1 cellular context compared by ENCODE assay signal in the genomic region with DNA sequence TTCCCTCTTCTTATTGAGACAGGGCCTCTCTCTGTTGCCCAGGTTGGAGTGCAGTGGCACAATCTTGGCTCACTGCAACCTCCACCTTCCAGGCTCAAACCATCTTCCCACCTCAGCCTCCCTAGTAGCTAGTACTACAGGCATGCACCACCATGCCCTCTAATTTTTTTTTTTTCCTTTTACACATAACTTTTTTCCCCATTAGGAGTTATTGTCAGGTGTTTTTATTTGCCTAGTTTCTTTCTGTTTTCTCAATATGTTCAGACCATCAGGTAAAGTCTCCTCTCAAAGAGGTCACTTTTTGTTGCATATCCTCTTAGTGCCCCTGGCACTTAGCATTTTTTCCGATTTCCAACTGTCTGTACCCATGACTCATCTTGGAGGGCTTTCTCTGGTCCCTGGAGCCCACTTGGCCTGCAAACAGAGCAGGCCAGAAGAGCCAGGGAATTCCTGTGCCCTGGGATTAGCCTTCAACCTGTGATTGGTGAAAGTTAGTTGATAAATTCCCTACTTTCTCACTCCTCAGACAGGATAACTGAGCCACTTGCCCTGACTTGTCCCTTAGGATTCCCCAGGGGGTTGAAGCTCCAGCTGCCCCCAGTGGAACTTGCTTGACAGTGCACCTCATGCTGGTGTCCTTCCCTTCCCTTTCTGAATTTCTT.
A peak's percentile ranks its signal among the peaks of the same experiment; 100 is the strongest.
TF ChIP-seq lines count a peak whose summit lies in the region.

No MANE protein-coding gene starts in this region.

TF ChIP-seq in HEK293, 187 proteins besides CTCF, POLR2A, EP300 and RAD21 (continued from another document and continues in another):
- TF ChIP-seq ZNF518A (tag by site-specific recombination; conservative IDR thresholded peaks at IDR 0.05; ENCODE audit: low read depth): peak; percentile 15; the same call in 1 of the 2 replicates
- TF ChIP-seq MEIS1 (CRISPR knock-in tag; IDR thresholded peaks at IDR 0.05; ENCODE audit: borderline replicate concordance): no peak
- TF ChIP-seq ZNF19 (tag by site-specific recombination; IDR thresholded peaks at IDR 0.05; ENCODE audit: low read depth): no peak
- no peak for TF ChIP-seq TSHZ1 (tag by site-specific recombination; IDR thresholded peaks at IDR 0.05; ENCODE audit: borderline replicate concordance)
- TF ChIP-seq GLI2 (tag by site-specific recombination; IDR thresholded peaks at IDR 0.05; ENCODE audit: borderline replicate concordance, low read depth): no peak
- TF ChIP-seq ZNF792 (tag by site-specific recombination; IDR thresholded peaks at IDR 0.05): no peak
- no peak for TF ChIP-seq HOXD13 (CRISPR knock-in tag; IDR thresholded peaks at IDR 0.05; ENCODE audit: borderline replicate concordance)
- 0 out of 2 replicates have a peak, but pooled peaks have one; percentile 58 for TF ChIP-seq ZNF843 (tag by site-specific recombination; IDR thresholded peaks at IDR 0.05)
- TF ChIP-seq, protein P1, sequence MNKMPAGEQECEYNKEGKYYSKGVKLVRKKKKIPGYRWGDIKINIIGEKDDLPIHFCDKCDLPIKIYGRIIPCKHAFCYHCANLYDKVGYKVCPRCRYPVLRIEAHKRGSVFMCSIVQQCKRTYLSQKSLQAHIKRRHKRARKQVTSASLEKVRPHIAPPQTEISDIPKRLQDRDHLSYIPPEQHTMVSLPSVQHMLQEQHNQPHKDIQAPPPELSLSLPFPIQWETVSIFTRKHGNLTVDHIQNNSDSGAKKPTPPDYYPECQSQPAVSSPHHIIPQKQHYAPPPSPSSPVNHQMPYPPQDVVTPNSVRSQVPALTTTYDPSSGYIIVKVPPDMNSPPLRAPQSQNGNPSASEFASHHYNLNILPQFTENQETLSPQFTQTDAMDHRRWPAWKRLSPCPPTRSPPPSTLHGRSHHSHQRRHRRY (tag by site-specific recombination; IDR thresholded peaks at IDR 0.05): no peak
- TF ChIP-seq ZNF610 (tag by site-specific recombination; IDR thresholded peaks at IDR 0.05; ENCODE audit: borderline replicate concordance): no peak
- no peak for TF ChIP-seq ZNF214 (tag by site-specific recombination; IDR thresholded peaks at IDR 0.05; ENCODE audit: borderline replicate concordance)
- TF ChIP-seq RBAK (tag by site-specific recombination; IDR thresholded peaks at IDR 0.05): no peak
- TF ChIP-seq ZNF324 (tag by site-specific recombination; IDR thresholded peaks at IDR 0.05): peak; percentile 51; the same call in 1 of the 2 replicates
- no peak for TF ChIP-seq ZFP37 (tag by site-specific recombination; IDR thresholded peaks at IDR 0.05)
- no peak for TF ChIP-seq ZNF138 (tag by site-specific recombination; IDR thresholded peaks at IDR 0.05; ENCODE audit: borderline replicate concordance)
- no peak for TF ChIP-seq ZFHX2 (tag by site-specific recombination; conservative IDR thresholded peaks at IDR 0.05)
- TF ChIP-seq ZNF121 (tag by site-specific recombination; IDR thresholded peaks at IDR 0.05): no peak
- TF ChIP-seq ZNF26 (tag by site-specific recombination; IDR thresholded peaks at IDR 0.05): no peak
- TF ChIP-seq ZNF785 (tag by site-specific recombination; IDR thresholded peaks at IDR 0.05): no peak
- TF ChIP-seq HOXC10 (CRISPR knock-in tag; IDR thresholded peaks at IDR 0.05): no peak
- no peak for TF ChIP-seq ZNF433 (tag by site-specific recombination; IDR thresholded peaks at IDR 0.05; ENCODE audit: low read depth)
- no peak for TF ChIP-seq ZNF169 (tag by site-specific recombination; IDR thresholded peaks at IDR 0.05)
- peak; percentile 90 for TF ChIP-seq IKZF3 (tag by site-specific recombination; IDR thresholded peaks at IDR 0.05)
- TF ChIP-seq ZNF391 (tag by site-specific recombination; IDR thresholded peaks at IDR 0.05; ENCODE audit: borderline replicate concordance, low read depth): peak; percentile 50; the same call in 1 of the 2 replicates
- TF ChIP-seq SP2 (tag by site-specific recombination; IDR thresholded peaks at IDR 0.05): peak; percentile 20; the same call in 1 of the 2 replicates
- TF ChIP-seq ZNF157 (tag by site-specific recombination; IDR thresholded peaks at IDR 0.05): no peak
- TF ChIP-seq ZNF658 (tag by site-specific recombination; IDR thresholded peaks at IDR 0.05): no peak
- TF ChIP-seq MZF1 (tag by site-specific recombination; IDR thresholded peaks at IDR 0.05; ENCODE audit: borderline replicate concordance): peak; percentile 86
- no peak for TF ChIP-seq ZFP41 (tag by site-specific recombination; IDR thresholded peaks at IDR 0.05; ENCODE audit: borderline replicate concordance)
- TF ChIP-seq ZNF514 (tag by site-specific recombination; IDR thresholded peaks at IDR 0.05): no peak
- no peak for TF ChIP-seq GLI4 (tag by site-specific recombination; IDR thresholded peaks at IDR 0.05)
- no peak for TF ChIP-seq ZNF248 (tag by site-specific recombination; IDR thresholded peaks at IDR 0.05)
- TF ChIP-seq ZNF776 (tag by site-specific recombination; IDR thresholded peaks at IDR 0.05; ENCODE audit: borderline replicate concordance): no peak
- peak; percentile 20; the same call in 1 of the 2 replicates for TF ChIP-seq ZBTB11 (tag by site-specific recombination; conservative IDR thresholded peaks at IDR 0.05; ENCODE audit: low read depth)
- peak; percentile 54; the same call in 1 of the 2 replicates for TF ChIP-seq ZNF692 (tag by site-specific recombination; IDR thresholded peaks at IDR 0.05)
- no peak for TF ChIP-seq KLF9 (tag by site-specific recombination; IDR thresholded peaks at IDR 0.05; ENCODE audit: low read depth)
- TF ChIP-seq ZNF146 (tag by site-specific recombination; IDR thresholded peaks at IDR 0.05): no peak
- TF ChIP-seq ZNF701 (tag by site-specific recombination; IDR thresholded peaks at IDR 0.05): no peak
- TF ChIP-seq, protein P2, sequence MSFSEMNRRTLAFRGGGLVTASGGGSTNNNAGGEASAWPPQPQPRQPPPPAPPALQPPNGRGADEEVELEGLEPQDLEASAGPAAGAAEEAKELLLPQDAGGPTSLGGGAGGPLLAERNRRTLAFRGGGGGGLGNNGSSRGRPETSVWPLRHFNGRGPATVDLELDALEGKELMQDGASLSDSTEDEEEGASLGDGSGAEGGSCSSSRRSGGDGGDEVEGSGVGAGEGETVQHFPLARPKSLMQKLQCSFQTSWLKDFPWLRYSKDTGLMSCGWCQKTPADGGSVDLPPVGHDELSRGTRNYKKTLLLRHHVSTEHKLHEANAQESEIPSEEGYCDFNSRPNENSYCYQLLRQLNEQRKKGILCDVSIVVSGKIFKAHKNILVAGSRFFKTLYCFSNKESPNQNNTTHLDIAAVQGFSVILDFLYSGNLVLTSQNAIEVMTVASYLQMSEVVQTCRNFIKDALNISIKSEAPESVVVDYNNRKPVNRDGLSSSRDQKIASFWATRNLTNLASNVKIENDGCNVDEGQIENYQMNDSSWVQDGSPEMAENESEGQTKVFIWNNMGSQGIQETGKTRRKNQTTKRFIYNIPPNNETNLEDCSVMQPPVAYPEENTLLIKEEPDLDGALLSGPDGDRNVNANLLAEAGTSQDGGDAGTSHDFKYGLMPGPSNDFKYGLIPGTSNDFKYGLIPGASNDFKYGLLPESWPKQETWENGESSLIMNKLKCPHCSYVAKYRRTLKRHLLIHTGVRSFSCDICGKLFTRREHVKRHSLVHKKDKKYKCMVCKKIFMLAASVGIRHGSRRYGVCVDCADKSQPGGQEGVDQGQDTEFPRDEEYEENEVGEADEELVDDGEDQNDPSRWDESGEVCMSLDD (tag by site-specific recombination; IDR thresholded peaks at IDR 0.05): no peak
- no peak for TF ChIP-seq ZNF624 (tag by site-specific recombination; IDR thresholded peaks at IDR 0.05)
